Comparison of ENCODE assay signal across 9 cellular contexts in genomic region chr17:31558748-31559646, GRCh38.
A peak's percentile ranks its signal among the peaks of the same experiment; 100 is the strongest.
DNase-seq lines count a peak whose midpoint lies in the region; ATAC-seq, FAIRE-seq and TF ChIP-seq lines count a peak whose summit lies in the region.
"Had no signal": no experiment of that assay in that cellular context is flagged by ENCODE, and none has a peak within 500 bp of the region (broad histone marks: within the 10 kb centered on the region; RNA-seq: fewer than 3 reads in every experiment).

No MANE protein-coding gene starts in this region.

- H3K4me3 ChIP-seq in Peyer's patch, result peak overlapping the region; percentile 47 to 92 (median 68)
- H3K4me3 ChIP-seq in fibroblast of pulmonary artery (replicated peaks; ENCODE audit: low read depth, low read length), result peak overlapping the region; percentile 79

- peak; percentile 55 for FAIRE-seq in HTR-8/SVneo (lab: Jason Lieb, UNC)
- FAIRE-seq: G401.6 had no signal

- no peaks in the 10 kb centered on the region for H3K36me3 Mint-ChIP-seq in naive thymus-derived CD8-positive, alpha-beta T cell

- H3K4me1 Mint-ChIP-seq in naive thymus-derived CD8-positive, alpha-beta T cell, result peaks cover 4 to 25% (median 16%) of the 10 kb centered on the region in 4 donors

- peak overlapping the region; percentile 59 to 80 (median 70) for H3K4me3 Mint-ChIP-seq in naive thymus-derived CD8-positive, alpha-beta T cell

- peaks cover 0 to 40% (median 8%) of the 10 kb centered on the region in 4 donors for H3K4me1 ChIP-seq in Peyer's patch

- H3K27me3 Mint-ChIP-seq in naive thymus-derived CD8-positive, alpha-beta T cell, result peaks cover 0 to 8% (median under 1%) of the 10 kb centered on the region in 5 donors

- H3K9me3 Mint-ChIP-seq in naive thymus-derived CD8-positive, alpha-beta T cell, result no peaks in the 10 kb centered on the region

- no peaks in the 10 kb centered on the region for H3K27me3 ChIP-seq in Peyer's patch

- peak overlapping the region in 2 of 10 donors; percentile 26 to 59 for H3K27ac Mint-ChIP-seq in naive thymus-derived CD8-positive, alpha-beta T cell

- H3K27ac ChIP-seq in Peyer's patch, result peak overlapping the region; percentile 76 to 94 (median 88)

- H3K36me3 ChIP-seq in Peyer's patch, result no peaks in the 10 kb centered on the region

- TF ChIP-seq CTCF in Peyer's patch (IDR thresholded peaks at IDR 0.05) (peak; percentile 69 to 88 (median 82)), fibroblast of pulmonary artery (IDR thresholded peaks at IDR 0.05; ENCODE audit: low read length, missing control alignments) (peak; percentile 27)

- peak; percentile 86 to 93 for ATAC-seq in naive thymus-derived CD8-positive, alpha-beta T cell
- ATAC-seq in stimulated activated naive CD8-positive, alpha-beta T cell treated with anti-CD3 and anti-CD28 coated beads, Interleukin-15, Interleukin-2, amounts not matched to agents 100 U/mL and 50 U/mL, for 24 hours, result peak; percentile 89

- H3K9me3 ChIP-seq in Peyer's patch, result no peaks in the 10 kb centered on the region

- POLR2A ChIA-PET in naive thymus-derived CD8-positive, alpha-beta T cell (lab: Charles Lee), result interaction anchor here (1.7 kb wide), 1 partner anchor 10 kb away, joined by 4 read pairs; no protein-coding TSS in a partner anchor

- DNase-seq in NCI-H2107 treated with DMSO at 0.1 percent for 48 hours (lab: John Stamatoyannopoulos, UW; ENCODE audit: unreplicated experiment), result peak; percentile 19
- no peak for DNase-seq in NCI-H2107 (lab: John Stamatoyannopoulos, UW)
- peak; percentile 86 for DNase-seq in HTR-8/SVneo (ENCODE audit: insufficient read length, low spot score)
- peak; percentile 64 to 89 (median 85) for DNase-seq in Peyer's patch
- peak; percentile 44 for DNase-seq in activated effector memory CD4-positive, alpha-beta T cell treated with Interleukin-2 at 50 U/mL for 16 hours
- DNase-seq in fibroblast of pulmonary artery (ENCODE audit: low read depth), result peak; percentile 79
- peak in 8 of 10 donors; percentile 30 to 62 (median 37) for DNase-seq in naive thymus-derived CD8-positive, alpha-beta T cell
- peak; percentile 74 for DNase-seq in stimulated activated naive CD8-positive, alpha-beta T cell treated with anti-CD3 and anti-CD28 coated beads, Interleukin-15, Interleukin-2, amounts not matched to agents 100 U/mL and 50 U/mL, for 24 hours

- TF ChIP-seq POLR2A in Peyer's patch (IDR thresholded peaks at IDR 0.05), result peak; percentile 38 to 52
